10 cellular contexts compared by ENCODE assay signal in the genomic region with DNA sequence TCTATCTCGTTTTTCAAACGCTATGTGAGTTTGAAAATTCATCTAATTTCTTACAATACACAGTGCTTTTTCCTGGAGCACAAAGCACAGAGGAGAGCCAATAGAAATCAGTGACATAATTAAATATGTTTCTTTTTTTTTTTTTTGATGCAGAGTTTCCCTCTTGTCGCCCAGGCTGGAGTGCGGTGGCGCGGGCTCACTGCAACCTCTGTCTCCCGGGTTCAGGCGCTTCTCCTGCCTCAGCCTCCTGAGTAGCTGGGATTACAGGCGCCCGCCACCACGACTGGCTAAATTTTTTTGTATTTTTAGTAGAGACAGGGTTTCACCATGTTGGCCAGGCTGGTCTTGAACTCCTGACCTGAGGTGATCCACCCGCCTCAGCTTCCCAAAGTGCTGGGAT. TPM values are rescaled to one million over a fixed set of nuclear protein-coding genes. Genes with fewer than 3 reads are reported as not detected.
DNase-seq lines count a peak whose midpoint lies in the region; ATAC-seq, FAIRE-seq and TF ChIP-seq lines count a peak whose summit lies in the region.
"Not testable (repeated sequence)": the region's sequence is repeated elsewhere in the genome, so short reads cannot be mapped to it uniquely, and the experiment has no call there.
"Had no signal": no experiment of that assay in that cellular context is flagged by ENCODE, and none has a peak within 500 bp of the region (broad histone marks: within the 10 kb centered on the region; RNA-seq: fewer than 3 reads in every experiment).

No MANE protein-coding gene starts in this region.

- not testable (repeated sequence) for H3K9ac ChIP-seq in kidney (ENCODE audit: low read length in 2 of 2)

- peaks cover 0 to 24% (median 2%) of the 10 kb centered on the region in 3 donors for H3K36me3 Mint-ChIP-seq in CD8-positive, alpha-beta memory T cell
- not testable (repeated sequence) for H3K36me3 Mint-ChIP-seq in T-cell; activated naive CD4-positive, alpha-beta T cell treated with anti-CD3 and anti-CD28 coated beads, Interleukin-2, amount 50 U/mL, for 24 hours; brain; neural crest cell (ENCODE audit: low read depth)

- FAIRE-seq in kidney (lab: Jason Lieb, UNC) = not testable (repeated sequence)

- not testable (repeated sequence) for H3K9me3 ChIP-seq in CD8-positive, alpha-beta memory T cell (ENCODE audit: low read length); kidney (ENCODE audit: control insufficient read depth in 1 of 2, low read length in 2 of 2)

- CTCF ChIA-PET in CD8-positive, alpha-beta memory T cell (lab: Charles Lee) = not testable (repeated sequence)
- CTCF ChIA-PET in T-cell (lab: Charles Lee) = interaction anchor here in 1 of 2 donors (0.6 kb wide), 1 partner anchor 190 kb away, joined by 3 read pairs; no protein-coding TSS in a partner anchor

- peaks cover 47 to 65% (median 61%) of the 10 kb centered on the region in 3 donors for H3K4me1 Mint-ChIP-seq in CD8-positive, alpha-beta memory T cell
- H3K4me1 Mint-ChIP-seq in T-cell = peaks cover 47 to 59% (median 57%) of the 10 kb centered on the region in 3 donors
- peaks cover 51% of the 10 kb centered on the region for H3K4me1 Mint-ChIP-seq in activated naive CD4-positive, alpha-beta T cell treated with anti-CD3 and anti-CD28 coated beads, Interleukin-2, amount 50 U/mL, for 24 hours
- peaks cover 58% of the 10 kb centered on the region for H3K4me1 Mint-ChIP-seq in brain
- peaks cover 10% of the 10 kb centered on the region for H3K4me1 Mint-ChIP-seq in neural crest cell

- ATAC-seq in T-cell (replicated peaks in 1 of 4) = not testable (repeated sequence)

- TF ChIP-seq CTCF in brain (conservative IDR thresholded peaks at IDR 0.05); kidney (IDR thresholded peaks at IDR 0.05; ENCODE audit: borderline replicate concordance, extremely low read depth, insufficient read depth); neural crest cell (conservative IDR thresholded peaks at IDR 0.05): not testable (repeated sequence)

- intact Hi-C loops in kidney (cut with DNase I) = not testable (repeated sequence)

- H3K4me3 Mint-ChIP-seq in CD8-positive, alpha-beta memory T cell = peak overlapping the region in 4 of 7 donors; percentile 26 to 66 (median 46)
- H3K4me3 Mint-ChIP-seq in T-cell (peak overlapping the region in 2 of 3 donors; percentile 17 to 36), brain (peak overlapping the region; percentile 27 to 71 (median 66)), neural crest cell (peak overlapping the region; percentile 50)
- H3K4me3 Mint-ChIP-seq in activated naive CD4-positive, alpha-beta T cell treated with anti-CD3 and anti-CD28 coated beads, Interleukin-2, amount 50 U/mL, for 24 hours = peak overlapping the region; percentile 36

- DNase-seq in CD8-positive, alpha-beta memory T cell; T-cell; neural crest cell (ENCODE audit: low read depth, low spot score): not testable (repeated sequence)
- DNase-seq in kidney = peak; percentile 28

- peaks cover 57% of the 10 kb centered on the region for H3K4me1 ChIP-seq in CD8-positive, alpha-beta memory T cell (ENCODE audit: insufficient read depth, low read length)
- peaks cover 14 to 17% of the 10 kb centered on the region in 2 donors for H3K4me1 ChIP-seq in kidney (ENCODE audit: control insufficient read depth in 1 of 2, insufficient read depth in 1 of 2, low read depth in 1 of 2, low read length in 2 of 2)

- not testable (repeated sequence) for H3K27me3 Mint-ChIP-seq in CD8-positive, alpha-beta memory T cell; T-cell; activated naive CD4-positive, alpha-beta T cell treated with anti-CD3 and anti-CD28 coated beads, Interleukin-2, amount 50 U/mL, for 24 hours; brain; neural crest cell (ENCODE audit: low read depth)

- H3K4me3 ChIP-seq in CD8-positive, alpha-beta memory T cell (ENCODE audit: low read length); kidney (ENCODE audit: low read length in 2 of 2): not testable (repeated sequence)

- H3K27ac Mint-ChIP-seq in CD8-positive, alpha-beta memory T cell; T-cell; activated naive CD4-positive, alpha-beta T cell treated with anti-CD3 and anti-CD28 coated beads, Interleukin-2, amount 50 U/mL, for 24 hours; neural crest cell (ENCODE audit: unreplicated experiment): not testable (repeated sequence)
- H3K27ac Mint-ChIP-seq in brain = peak overlapping the region in 1 of 5 experiments; percentile 75

- H3K27ac ChIP-seq in CD8-positive, alpha-beta memory T cell (ENCODE audit: low read depth, low read length); kidney (ENCODE audit: low read depth in 2 of 2, low read length in 2 of 2): not testable (repeated sequence)

- not testable (repeated sequence) for H3K27me3 ChIP-seq in CD8-positive, alpha-beta memory T cell (ENCODE audit: insufficient read depth, low read length, poor library complexity, severe bottlenecking)

- POLR2A ChIA-PET in CD8-positive, alpha-beta memory T cell (lab: Charles Lee) = interaction anchor here (0.8 kb wide), 1 partner anchor 357 kb away, joined by 3 read pairs; no protein-coding TSS in a partner anchor
- POLR2A ChIA-PET in T-cell (lab: Charles Lee) = interaction anchor here (0.6 to 0.7 kb wide), 2 partner anchors 45 to 105 kb away, joined by 3 to 4 read pairs; a partner anchor contains a TSS

- H3K9me3 Mint-ChIP-seq in CD8-positive, alpha-beta memory T cell; T-cell; activated naive CD4-positive, alpha-beta T cell treated with anti-CD3 and anti-CD28 coated beads, Interleukin-2, amount 50 U/mL, for 24 hours; brain; neural crest cell: not testable (repeated sequence)

- H3K36me3 ChIP-seq in CD8-positive, alpha-beta memory T cell (ENCODE audit: insufficient read depth, low read length); kidney (ENCODE audit: control insufficient read depth in 1 of 2, insufficient read depth in 2 of 2, low read length in 2 of 2): not testable (repeated sequence)

RNA-seq across cellular contexts. Expression of a gene that starts 2.6 kb away (rescaled TPM):
- 100 to 1,000 TPM; 140 to 149 TPM for total RNA-seq in CD8-positive, alpha-beta memory T cell
- polyA plus RNA-seq in CD8-positive, alpha-beta memory T cell = 580 TPM
- 100 to 1,000 TPM; 138 to 193 (median 174) TPM for total RNA-seq in T-cell
- 346 TPM for polyA plus RNA-seq in brain (ENCODE audit: insufficient read depth, low read depth, low replicate concordance)
- 475 TPM for total RNA-seq in kidney
- polyA plus RNA-seq in kidney (ENCODE audit: insufficient read depth, low read depth, low replicate concordance) = 521 TPM
- 103 and 105 TPM in 2 replicates for total RNA-seq in neural crest cell

RNA-seq across cellular contexts. Expression of a gene that starts 3.0 kb away (rescaled TPM):
- 10 to 100 TPM; 10.9 to 11.4 TPM for total RNA-seq in CD8-positive, alpha-beta memory T cell
- 6.1 TPM for polyA plus RNA-seq in CD8-positive, alpha-beta memory T cell
- total RNA-seq in T-cell (10 to 100 TPM in 2 of 5 donors, 1 to 10 TPM in 3; 5.9 to 12.8 (median 9.7) TPM), kidney (5.1 TPM), neural crest cell (8.5 and 8.7 TPM in 2 replicates)
- polyA plus RNA-seq in brain (ENCODE audit: insufficient read depth, low read depth, low replicate concordance) (6.2 TPM), kidney (ENCODE audit: insufficient read depth, low read depth, low replicate concordance) (3.1 TPM)

RNA-seq across cellular contexts. Expression of a gene that starts 32.4 kb away (rescaled TPM):
- not detected for total RNA-seq in CD8-positive, alpha-beta memory T cell
- not detected for polyA plus RNA-seq in CD8-positive, alpha-beta memory T cell
- not detected for total RNA-seq in T-cell
- not detected for polyA plus RNA-seq in brain (ENCODE audit: insufficient read depth, low read depth, low replicate concordance)
- total RNA-seq in kidney = not detected
- not detected for polyA plus RNA-seq in kidney (ENCODE audit: insufficient read depth, low read depth, low replicate concordance)
- not detected in 2 replicates for total RNA-seq in neural crest cell
- total RNA-seq: CD8-positive, alpha-beta T cell; H1; H9; IMR-90 had no signal
- polyA plus RNA-seq: H1, IMR-90 had no signal
